In genomic region chr20:56629464-56630085, GRCh38 we compare ENCODE assay signal across 8 cellular contexts. TPM values are rescaled to one million over a fixed set of nuclear protein-coding genes. Genes with fewer than 3 reads are reported as not detected.
DNase-seq lines count a peak whose midpoint lies in the region; ATAC-seq and TF ChIP-seq lines count a peak whose summit lies in the region.

No MANE protein-coding gene starts in this region.

- H3K9me3 ChIP-seq in HCT116 (ENCODE audit: control insufficient read depth in 1 of 2, insufficient read depth in 1 of 2, low read depth in 1 of 2, low read length in 2 of 2) = no peaks in the 10 kb centered on the region

- H3K27me3 Mint-ChIP-seq in central memory CD8-positive, alpha-beta T cell = peaks cover 77% of the 10 kb centered on the region
- H3K27me3 Mint-ChIP-seq in naive B cell = peaks cover 31 to 77% (median 43%) of the 10 kb centered on the region in 3 donors

- peak overlapping the region; percentile 52 for H3K4me3 ChIP-seq in ACC112 (ENCODE audit: low read depth, low read length)
- peak overlapping the region; percentile 61 to 84 for H3K4me3 ChIP-seq in HCT116 (replicated peaks in 1 of 2; ENCODE audit: low read depth in 1 of 2, low read length in 2 of 2)

- peaks cover 5% of the 10 kb centered on the region for H3K4me1 ChIP-seq in ACC112 (ENCODE audit: control insufficient read depth, insufficient read depth, low read length, unreplicated experiment)
- H3K4me1 ChIP-seq in HCT116 (ENCODE audit: control insufficient read depth in 1 of 2, insufficient read depth in 2 of 2, low read length in 2 of 2) = peaks cover 4 to 17% of the 10 kb centered on the region in 2 experiments

- H3K9me2 ChIP-seq in HCT116 (ENCODE audit: insufficient read depth) = no peaks in the 10 kb centered on the region

- POLR2A ChIA-PET in HCT116 (lab: Charles Lee) = interaction anchor here (0.9 kb wide), 1 partner anchor 24 kb away, joined by 5 read pairs; no protein-coding TSS in a partner anchor

- H3K27me3 ChIP-seq in ACC112 (ENCODE audit: insufficient read depth, low read length) = peaks cover 96% of the 10 kb centered on the region
- no peaks in the 10 kb centered on the region for H3K27me3 ChIP-seq in HCT116 (ENCODE audit: insufficient read depth, low read length)

- no peak for TF ChIP-seq POLR2A in HCT116 (IDR thresholded peaks at IDR 0.05; ENCODE audit: borderline replicate concordance, extremely low read depth, insufficient read depth, insufficient read length)

- TSS peak; percentile 47 for BruUV-seq in HCT116 (replicated peaks; lab: Mats Ljungman, UMichigan)

- H3K36me3 ChIP-seq in ACC112 (ENCODE audit: insufficient read depth, low read length) (no peaks in the 10 kb centered on the region), HCT116 (ENCODE audit: control insufficient read depth in 1 of 2, insufficient read depth in 2 of 2, low read length in 2 of 2) (peaks cover 0 to 5% of the 10 kb centered on the region in 2 experiments; a peak in 1 of 4 replicates)

- H3K9me3 Mint-ChIP-seq in central memory CD8-positive, alpha-beta T cell = no peaks in the 10 kb centered on the region
- H3K9me3 Mint-ChIP-seq in naive B cell = peaks cover 0 to 10% (median 0%) of the 10 kb centered on the region in 7 donors
- no peaks in the 10 kb centered on the region for H3K9me3 Mint-ChIP-seq in activated naive CD4-positive, alpha-beta T cell treated with anti-CD3 and anti-CD28 coated beads, Interleukin-2, amount 50 U/mL, for 72 hours

- peak overlapping the region; percentile 98 for H3K4me2 ChIP-seq in HCT116 (ENCODE audit: low read length)

- no peak for TF ChIP-seq RAD21 in HCT116 (IDR thresholded peaks at IDR 0.05; ENCODE audit: low read depth)

- no peak overlapping the region for H3K27ac ChIP-seq in ACC112 (ENCODE audit: low read depth, low read length)
- peak overlapping the region; percentile 65 for H3K27ac ChIP-seq in HCT116 (ENCODE audit: low read depth, low read length)

- CTCF ChIA-PET in HCT116 (lab: Charles Lee) = interaction anchor here (0.6 to 1.8 kb wide), 15 partner anchors 8 to 383 kb away, joined by 3 to 13 read pairs (median 3); no protein-coding TSS in a partner anchor

- H3K4me3 Mint-ChIP-seq in central memory CD8-positive, alpha-beta T cell = peak overlapping the region; percentile 25
- H3K4me3 Mint-ChIP-seq in naive B cell = peak overlapping the region in 6 of 8 donors; percentile 19 to 47 (median 32)

- intact Hi-C loops in HCT116 (cut with micrococcal nuclease) = loop anchor here (1.0 to 5.0 kb wide), 2 partner anchors 158 to 345 kb away; no protein-coding TSS in a partner anchor

- peak overlapping the region; percentile 65 for H3K9ac ChIP-seq in HCT116 (ENCODE audit: low read length)

- no peaks in the 10 kb centered on the region for H4K20me1 ChIP-seq in HCT116 (ENCODE audit: insufficient read depth)

- ATAC-seq in HCT116 = peak; percentile 37
- ATAC-seq in central memory CD8-positive, alpha-beta T cell (replicated peaks; ENCODE audit: extremely low read depth, poor library complexity, severe bottlenecking) = no peak
- ATAC-seq in naive B cell (ENCODE audit: low read depth in 2 of 2) = no peak
- no peak for ATAC-seq in GM18870 (IDR thresholded peaks at IDR 0.05; ENCODE audit: unreplicated experiment)
- no peak for ATAC-seq in HG02759 (IDR thresholded peaks at IDR 0.05; ENCODE audit: unreplicated experiment)
- ATAC-seq in activated naive CD4-positive, alpha-beta T cell treated with anti-CD3 and anti-CD28 coated beads, Interleukin-2, amount 50 U/mL, for 72 hours = no peak

- no peak overlapping the region for H3K27ac Mint-ChIP-seq in central memory CD8-positive, alpha-beta T cell (ENCODE audit: low read depth)
- peak overlapping the region in 1 of 6 donors; percentile 33 for H3K27ac Mint-ChIP-seq in naive B cell
- H3K27ac Mint-ChIP-seq in activated naive CD4-positive, alpha-beta T cell treated with anti-CD3 and anti-CD28 coated beads, Interleukin-2, amount 50 U/mL, for 72 hours = no peak overlapping the region

- DNase-seq in HCT116 (ENCODE audit: low read depth, low spot score) (no peak), naive B cell (no peak), NOMO-1 (lab: John Stamatoyannopoulos, UW; ENCODE audit: unreplicated experiment in 2 of 2) (no peak)
- DNase-seq in central memory CD8-positive, alpha-beta T cell (ENCODE audit: low spot score in 2 of 2) = no peak
- no peak for DNase-seq in activated naive CD4-positive, alpha-beta T cell treated with anti-CD3 and anti-CD28 coated beads, Interleukin-2, amount 50 U/mL, for 72 hours (ENCODE audit: low spot score in 2 of 2)

- H3K36me3 Mint-ChIP-seq in central memory CD8-positive, alpha-beta T cell (ENCODE audit: insufficient read depth) = no peaks in the 10 kb centered on the region
- H3K36me3 Mint-ChIP-seq in naive B cell = no peaks in the 10 kb centered on the region
- no peaks in the 10 kb centered on the region for H3K36me3 Mint-ChIP-seq in activated naive CD4-positive, alpha-beta T cell treated with anti-CD3 and anti-CD28 coated beads, Interleukin-2, amount 50 U/mL, for 72 hours

- RAD21 ChIA-PET in HCT116 (lab: Charles Lee; ENCODE audit: low non-redundant PET in 1 of 2, low total read pairs in 2 of 2, uncharacterized antibody in 2 of 2, unreplicated experiment in 2 of 2) = interaction anchor here (1.4 to 2.1 kb wide), 2 partner anchors 344 to 345 kb away, joined by 4 to 11 read pairs; no protein-coding TSS in a partner anchor

- H2AFZ ChIP-seq in ACC112 (ENCODE audit: low read length, unreplicated experiment) = no peak overlapping the region
- H2AFZ ChIP-seq in HCT116 (ENCODE audit: low read depth, low read length, poor library complexity, severe bottlenecking) = peak overlapping the region; percentile 33

- H3K79me2 ChIP-seq in ACC112 (ENCODE audit: control insufficient read depth, insufficient read depth, low read length, unreplicated experiment) (no peaks in the 10 kb centered on the region), HCT116 (ENCODE audit: insufficient read depth, low read length) (no peaks in the 10 kb centered on the region)

- no peaks in the 10 kb centered on the region for H3K4me1 Mint-ChIP-seq in central memory CD8-positive, alpha-beta T cell
- peaks cover 3 to 15% (median 6%) of the 10 kb centered on the region in 3 donors for H3K4me1 Mint-ChIP-seq in naive B cell

- TF ChIP-seq CTCF in HCT116 (IDR thresholded peaks at IDR 0.05 in 2 of 3, conservative IDR thresholded peaks at IDR 0.05 in 1 of 3; ENCODE audit: borderline replicate concordance in 1 of 3, insufficient read depth in 1 of 3, low read depth in 2 of 3, low read length in 2 of 3) = no peak

TF ChIP-seq in HCT116, 20 proteins besides CTCF, POLR2A, EP300 and RAD21 (continues in another document):
- TF ChIP-seq ATF3 (IDR thresholded peaks at IDR 0.05) = no peak
- no peak for TF ChIP-seq EGR1 (IDR thresholded peaks at IDR 0.05; ENCODE audit: low read depth)
- no peak for TF ChIP-seq SP1 (IDR thresholded peaks at IDR 0.05; ENCODE audit: low read depth)
- TF ChIP-seq JUND (IDR thresholded peaks at IDR 0.05) = no peak
- TF ChIP-seq FOSL1 (IDR thresholded peaks at IDR 0.05; ENCODE audit: low read depth) = no peak
- no peak for TF ChIP-seq MAX (IDR thresholded peaks at IDR 0.05)
- no peak for TF ChIP-seq CEBPB (IDR thresholded peaks at IDR 0.05; ENCODE audit: low read depth)
- no peak for TF ChIP-seq ZBTB33 (IDR thresholded peaks at IDR 0.05; ENCODE audit: extremely low read depth, insufficient replicate concordance, low read length)
- TF ChIP-seq ZNF274 (IDR thresholded peaks at IDR 0.05; ENCODE audit: low read depth, low read length) = no peak
- TF ChIP-seq ELF1 (IDR thresholded peaks at IDR 0.05; ENCODE audit: borderline replicate concordance, low read depth) = no peak
- no peak for TF ChIP-seq EZH2 (IDR thresholded peaks at IDR 0.05)
- no peak for TF ChIP-seq SIN3A (IDR thresholded peaks at IDR 0.05; ENCODE audit: low read depth)

RNA-seq across cellular contexts. Expression of gene TFAP2C, which starts 0.5 kb away (rescaled TPM):
- 6.9 TPM for total RNA-seq in HCT116 (2021; ENCODE audit: unreplicated experiment)
- polyA plus RNA-seq in HCT116 (2012) = 3.5 and 4.1 TPM in 2 replicates
- not detected for polyA plus RNA-seq in naive B cell (ENCODE audit: low read depth in 6 of 6)
- not detected for total RNA-seq in activated naive CD4-positive, alpha-beta T cell treated with anti-CD3 and anti-CD28 coated beads, Interleukin-2, amount 50 U/mL, for 72 hours
